Comparison of ENCODE assay signal across 14 cellular contexts in the genomic region with DNA sequence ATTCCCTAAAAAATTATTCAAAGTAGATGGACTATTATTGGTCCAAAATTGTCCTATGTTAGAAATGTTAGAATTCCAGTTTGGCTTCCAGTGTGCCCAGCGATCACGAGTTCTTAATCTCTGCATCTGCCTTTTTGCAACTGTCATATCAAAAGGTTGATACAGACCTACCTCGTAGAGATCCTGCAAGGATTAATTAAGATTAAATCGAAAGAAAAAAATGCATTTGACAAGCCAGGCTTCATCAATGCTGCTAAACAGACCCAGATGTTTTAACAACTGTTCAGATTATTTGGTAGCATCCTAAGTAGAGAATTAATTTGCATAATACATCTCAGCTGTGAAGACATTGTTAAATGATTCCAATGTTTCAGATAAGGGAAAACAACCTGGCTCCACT.
DNase-seq lines count a peak whose midpoint lies in the region; ATAC-seq, FAIRE-seq and TF ChIP-seq lines count a peak whose summit lies in the region.
"Had no signal": no experiment of that assay in that cellular context is flagged by ENCODE, and none has a peak within 500 bp of the region (broad histone marks: within the 10 kb centered on the region; RNA-seq: fewer than 3 reads in every experiment).

No MANE protein-coding gene starts in this region.

- peaks cover 20% of the 10 kb centered on the region; the same call in 2 of the 3 replicates for H3K4me1 ChIP-seq in A549
- H3K4me1 ChIP-seq in RWPE2 (ENCODE audit: insufficient read depth, poor library complexity, severe bottlenecking) = peaks cover 33% of the 10 kb centered on the region
- peaks cover 42% of the 10 kb centered on the region for H3K4me1 ChIP-seq in endothelial cell of umbilical vein (ENCODE audit: control insufficient read depth, extremely low read depth, insufficient read depth, low read length)
- no peaks in the 10 kb centered on the region for H3K4me1 ChIP-seq in endodermal cell (ENCODE audit: control insufficient read depth, insufficient read depth, low read length)

- FAIRE-seq in A549 (lab: Jason Lieb, UNC) = peak; percentile 54
- FAIRE-seq in endothelial cell of umbilical vein (lab: Jason Lieb, UNC) = no peak
- FAIRE-seq: A204.1 had no signal

- H4K20me1 ChIP-seq in endothelial cell of umbilical vein (replicated peaks; ENCODE audit: control insufficient read depth, extremely low read depth, insufficient read depth, low read length) = no peaks in the 10 kb centered on the region

- no peak for TF ChIP-seq EP300 in A549 (IDR thresholded peaks at IDR 0.05)

- no peak overlapping the region for H2AFZ ChIP-seq in endothelial cell of umbilical vein (ENCODE audit: low read depth, low read length)

- POLR2A ChIA-PET in A549 (lab: Yijun Ruan, JAX) (no interaction called here), endothelial cell of umbilical vein (lab: Charles Lee) (interaction anchor here (0.9 kb wide), 1 partner anchor 13 kb away, joined by 5 read pairs; no protein-coding TSS in a partner anchor)

- peaks cover 8% of the 10 kb centered on the region for H3K36me3 Mint-ChIP-seq in Calu3 (ENCODE audit: insufficient read depth, unreplicated experiment)
- no peaks in the 10 kb centered on the region for H3K36me3 Mint-ChIP-seq in endodermal cell (ENCODE audit: low read depth)
- H3K36me3 Mint-ChIP-seq: CD14-positive monocyte had no signal

- peak overlapping the region; percentile 53 for H3K4me2 ChIP-seq in A549
- H3K4me2 ChIP-seq in endothelial cell of umbilical vein (ENCODE audit: insufficient read depth, low read length) = peak overlapping the region; percentile 70

- intact Hi-C loops in Calu3 (cut with micrococcal nuclease; ENCODE audit: unreplicated experiment) (no loop called here), endothelial cell of umbilical vein (cut with micrococcal nuclease) (loop anchor here (1.0 to 10.0 kb wide), 4 partner anchors 12 to 958 kb away; a partner anchor contains a TSS)

- TF ChIP-seq RAD21 in A549 (conservative IDR thresholded peaks at IDR 0.05 in 1 of 2, IDR thresholded peaks at IDR 0.05 in 1 of 2) = no peak

- CTCF ChIA-PET in A549 (lab: Yijun Ruan, JAX) (interaction anchor here (0.6 to 1.7 kb wide), 2 partner anchors 480 to 666 kb away, joined by 3 to 8 read pairs; no protein-coding TSS in a partner anchor), Calu3 (lab: Charles Lee) (interaction anchor here (1.1 to 2.0 kb wide), 4 partner anchors 8 to 480 kb away, joined by 3 to 7 read pairs (median 6); no protein-coding TSS in a partner anchor), endothelial cell of umbilical vein (lab: Charles Lee) (interaction anchor here (1.1 to 2.9 kb wide), 4 partner anchors 8 to 480 kb away, joined by 4 to 38 read pairs (median 10); no protein-coding TSS in a partner anchor)

- BruUV-seq in Calu3 (replicated peaks; lab: Mats Ljungman, UMichigan) (no TSS peak), endothelial cell of umbilical vein (replicated peaks; lab: Mats Ljungman, UMichigan) (no TSS peak)

- H3K9me1 ChIP-seq in endothelial cell of umbilical vein (replicated peaks; ENCODE audit: control insufficient read depth, extremely low read depth, insufficient read depth, low read length) = no peaks in the 10 kb centered on the region

- DNase-seq in A549 (ENCODE audit: low read depth in 1 of 2, low spot score in 1 of 2) = no peak
- DNase-seq in Calu3 = no peak
- DNase-seq in RWPE2 (ENCODE audit: low spot score) = no peak
- DNase-seq in endothelial cell of umbilical vein (ENCODE audit: low read depth, low spot score) = no peak
- no peak for DNase-seq in caudate nucleus (lab: John Stamatoyannopoulos, UW)
- DNase-seq in endodermal cell = no peak
- DNase-seq in middle frontal gyrus (ENCODE audit: extremely low spot score, low spot score) = no peak
- DNase-seq: Caco-2; CD8-positive, alpha-beta memory T cell; DMS53; GF-D8 had no signal

- peaks cover 49% of the 10 kb centered on the region for H3K4me1 Mint-ChIP-seq in Calu3 (ENCODE audit: low read depth, unreplicated experiment)
- no peaks in the 10 kb centered on the region for H3K4me1 Mint-ChIP-seq in endodermal cell
- H3K4me1 Mint-ChIP-seq: CD14-positive monocyte had no signal

- H3K9me3 ChIP-seq in A549 = no peaks in the 10 kb centered on the region
- peaks cover 4% of the 10 kb centered on the region for H3K9me3 ChIP-seq in RWPE2 (ENCODE audit: severe bottlenecking)
- no peaks in the 10 kb centered on the region for H3K9me3 ChIP-seq in endothelial cell of umbilical vein (replicated peaks; ENCODE audit: control insufficient read depth, insufficient read depth, low read length)
- H3K9me3 ChIP-seq in endodermal cell (ENCODE audit: control insufficient read depth, low read length) = no peaks in the 10 kb centered on the region
- H3K9me3 ChIP-seq: Caco-2 had no signal

- no peaks in the 10 kb centered on the region for H3K36me3 ChIP-seq in RWPE2 (ENCODE audit: low read depth)
- no peaks in the 10 kb centered on the region for H3K36me3 ChIP-seq in endothelial cell of umbilical vein (ENCODE audit: control insufficient read depth in 2 of 2, extremely low read depth in 1 of 2, insufficient read depth in 2 of 2, low read length in 2 of 2)
- no peaks in the 10 kb centered on the region for H3K36me3 ChIP-seq in endodermal cell (ENCODE audit: control insufficient read depth, insufficient read depth, low read length)

- TF ChIP-seq POLR2A in A549 (IDR thresholded peaks at IDR 0.05; ENCODE audit: low read length) (no peak), endothelial cell of umbilical vein (IDR thresholded peaks at IDR 0.05; ENCODE audit: low read depth, low read length) (no peak)

- H3K27ac ChIP-seq in A549 = no peak overlapping the region
- peak overlapping the region; percentile 99 for H3K27ac ChIP-seq in RWPE2 (ENCODE audit: poor library complexity, severe bottlenecking)
- H3K27ac ChIP-seq in endothelial cell of umbilical vein (ENCODE audit: insufficient read depth, low read depth, low read length) = peak overlapping the region; percentile 84
- H3K27ac ChIP-seq in caudate nucleus (ENCODE audit: low read depth, low read length) = no peak overlapping the region
- H3K27ac ChIP-seq in endodermal cell (ENCODE audit: low read depth, low read length) = no peak overlapping the region

- dilution Hi-C loops in endothelial cell of umbilical vein (cut with MboI; ENCODE audit: extremely low pct_ligation_motif_present, low sequenced_read_pairs) = no loop called here

- H3K27ac Mint-ChIP-seq in Calu3 (ENCODE audit: unreplicated experiment) (peak overlapping the region; percentile 90), endodermal cell (no peak overlapping the region)
- H3K27ac Mint-ChIP-seq: CD14-positive monocyte had no signal

- H3K79me2 ChIP-seq in endothelial cell of umbilical vein (ENCODE audit: control insufficient read depth, insufficient read depth, low read length) = no peaks in the 10 kb centered on the region

- H3K4me3 Mint-ChIP-seq in Calu3 (ENCODE audit: low read depth, unreplicated experiment) = peak overlapping the region; percentile 21
- H3K4me3 Mint-ChIP-seq in endodermal cell = no peak overlapping the region
- H3K4me3 Mint-ChIP-seq: CD14-positive monocyte; CD8-positive, alpha-beta memory T cell had no signal

- H3K27me3 ChIP-seq in RWPE2 (ENCODE audit: insufficient read depth, poor library complexity, severe bottlenecking) (no peaks in the 10 kb centered on the region), endothelial cell of umbilical vein (ENCODE audit: control insufficient read depth in 2 of 2, insufficient read depth in 2 of 2, low read length in 2 of 2) (no peaks in the 10 kb centered on the region), endodermal cell (ENCODE audit: control insufficient read depth, insufficient read depth, low read length, poor library complexity, severe bottlenecking) (no peaks in the 10 kb centered on the region)

- ATAC-seq in A549 (no peak), RWPE2 (ENCODE audit: low read depth) (no peak), HG02970 (IDR thresholded peaks at IDR 0.05; ENCODE audit: low FRiP score, unreplicated experiment) (no peak)

- no peak for TF ChIP-seq CTCF in A549 (IDR thresholded peaks at IDR 0.05)
- TF ChIP-seq CTCF in Calu3 (IDR thresholded peaks at IDR 0.05; ENCODE audit: unreplicated experiment) = no peak
- TF ChIP-seq CTCF in RWPE2 (IDR thresholded peaks at IDR 0.05; ENCODE audit: poor library complexity, severe bottlenecking) = no peak
- TF ChIP-seq CTCF in endothelial cell of umbilical vein (IDR thresholded peaks at IDR 0.05; ENCODE audit: extremely low read depth in 1 of 2, insufficient read depth in 1 of 2, low read depth in 1 of 2, low read length in 2 of 2) = no peak
- TF ChIP-seq CTCF in endodermal cell (conservative IDR thresholded peaks at IDR 0.05) = no peak

- H3K9ac ChIP-seq in endothelial cell of umbilical vein (replicated peaks; ENCODE audit: extremely low read depth, insufficient read depth, low read length) (peak overlapping the region; percentile 83), endodermal cell (ENCODE audit: extremely low read depth, low read length, poor library complexity, severe bottlenecking) (no peak overlapping the region)

- 35% methylated on average over 4 of the region's 4 CpGs for WGBS in A549 (ENCODE audit: missing lambda C conversion rate)
- 94 to 95% methylated on average over 4 of the region's 4 CpGs for WGBS in endodermal cell (ENCODE audit: insufficient coverage in 1 of 2, insufficient read length in 1 of 2), 2 experiments

- H3K9me3 Mint-ChIP-seq in Calu3 (ENCODE audit: low read depth, unreplicated experiment) = peaks cover 4% of the 10 kb centered on the region
- no peaks in the 10 kb centered on the region for H3K9me3 Mint-ChIP-seq in endodermal cell
- H3K9me3 Mint-ChIP-seq: CD8-positive, alpha-beta memory T cell had no signal

- H3K4me3 ChIP-seq in A549 (no peak overlapping the region), RWPE2 (ENCODE audit: severe bottlenecking) (no peak overlapping the region), endothelial cell of umbilical vein (replicated peaks in 1 of 3; ENCODE audit: insufficient read depth in 1 of 3, low read depth in 1 of 3, low read length in 3 of 3) (no peak overlapping the region), endodermal cell (ENCODE audit: low read length) (no peak overlapping the region)

- H3K27me3 Mint-ChIP-seq in Calu3 (ENCODE audit: unreplicated experiment) (no peaks in the 10 kb centered on the region), endodermal cell (ENCODE audit: insufficient read depth) (no peaks in the 10 kb centered on the region)
- H3K27me3 Mint-ChIP-seq: CD8-positive, alpha-beta memory T cell had no signal

TF ChIP-seq in A549, 52 proteins besides CTCF, POLR2A, EP300 and RAD21 (continues in another document):
- TF ChIP-seq CHD4 (IDR thresholded peaks at IDR 0.05; ENCODE audit: borderline replicate concordance) = no peak
- no peak for TF ChIP-seq MYC (IDR thresholded peaks at IDR 0.05; ENCODE audit: borderline replicate concordance, low read length)
- TF ChIP-seq HDAC2 (IDR thresholded peaks at IDR 0.05) = no peak
- TF ChIP-seq JUN (IDR thresholded peaks at IDR 0.05) = no peak
- no peak for TF ChIP-seq POLR2AphosphoS2 (conservative IDR thresholded peaks at IDR 0.05; ENCODE audit: low read length)

TF ChIP-seq in endothelial cell of umbilical vein, 7 proteins besides CTCF, POLR2A, EP300 and RAD21 (continues in another document):
- no peak for TF ChIP-seq GATA2 (IDR thresholded peaks at IDR 0.05; ENCODE audit: insufficient read depth, insufficient read length, low read depth, low read length)
- no peak for TF ChIP-seq MYC (IDR thresholded peaks at IDR 0.05; ENCODE audit: low read depth, low read length)
- TF ChIP-seq EZH2 (IDR thresholded peaks at IDR 0.05; ENCODE audit: borderline replicate concordance, low read depth, low read length, severe bottlenecking) = no peak

Comparison
In these comparisons a context has a peak if more than half of its experiments do, and no peak if none do; other contexts are left out.
1. H3K27ac ChIP-seq: peak in RWPE2 (single experiment) and endothelial cell of umbilical vein (single experiment); none in A549 (0 of 2), caudate nucleus (single experiment) and endodermal cell (single experiment).